Comparison of ENCODE assay signal across 18 cellular contexts in the genomic region with DNA sequence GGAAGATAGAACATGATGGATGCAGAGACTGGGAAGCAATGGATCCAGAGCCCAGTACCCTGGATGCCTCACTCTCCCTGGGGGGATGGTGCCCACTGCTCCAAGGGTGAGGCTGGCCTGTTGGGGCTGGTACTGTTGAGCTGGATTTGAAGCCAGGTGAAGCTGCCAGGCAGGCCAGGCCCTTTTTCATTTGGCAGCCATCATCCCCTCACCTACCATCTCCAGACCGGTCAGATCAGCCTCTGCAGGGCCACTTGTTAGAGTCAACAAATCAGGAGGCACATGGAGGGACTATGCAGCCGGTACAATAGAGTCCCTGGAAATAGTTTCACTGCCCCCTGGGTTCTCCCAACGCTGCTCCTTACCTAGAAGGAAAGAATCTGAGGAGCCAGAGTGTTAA. TPM values are rescaled to one million over a fixed set of nuclear protein-coding genes. Genes with fewer than 3 reads are reported as not detected.
DNase-seq lines count a peak whose midpoint lies in the region; ATAC-seq and TF ChIP-seq lines count a peak whose summit lies in the region.
"Had no signal": no experiment of that assay in that cellular context is flagged by ENCODE, and none has a peak within 500 bp of the region (broad histone marks: within the 10 kb centered on the region; RNA-seq: fewer than 3 reads in every experiment).

No MANE protein-coding gene starts in this region.

- H3K36me3 ChIP-seq in BLaER1 = peaks cover 30% of the 10 kb centered on the region
- H3K36me3 ChIP-seq in CD8-positive, alpha-beta T cell (ENCODE audit: insufficient read depth, low read length) = no peaks in the 10 kb centered on the region
- H3K36me3 ChIP-seq in naive thymus-derived CD4-positive, alpha-beta T cell (ENCODE audit: control insufficient read depth in 2 of 3, insufficient read depth in 3 of 3, low read length in 3 of 3) = peaks cover 0 to 7% (median 0%) of the 10 kb centered on the region in 3 experiments

- ATAC-seq in CD8-positive, alpha-beta T cell = no peak
- no peak for ATAC-seq in activated T-helper 17 cell treated with anti-CD3 and anti-CD28 coated beads, Interleukin-2, amount 50 U/mL, for 72 hours (replicated peaks)
- no peak for ATAC-seq in naive thymus-derived CD4-positive, alpha-beta T cell
- no peak for ATAC-seq in GM21825 (IDR thresholded peaks at IDR 0.05; ENCODE audit: unreplicated experiment)
- ATAC-seq in GM21786 (IDR thresholded peaks at IDR 0.05; ENCODE audit: unreplicated experiment) = no peak
- ATAC-seq: left colon, PC-3, WTC11 had no signal

- H3K27me3 Mint-ChIP-seq in CD8-positive, alpha-beta T cell (ENCODE audit: low read depth) = no peaks in the 10 kb centered on the region
- H3K27me3 Mint-ChIP-seq in activated T-helper 17 cell treated with anti-CD3 and anti-CD28 coated beads, Interleukin-2, amount 50 U/mL, for 72 hours = no peaks in the 10 kb centered on the region
- no peaks in the 10 kb centered on the region for H3K27me3 Mint-ChIP-seq in naive thymus-derived CD4-positive, alpha-beta T cell

- H3K36me3 Mint-ChIP-seq in CD8-positive, alpha-beta T cell = peaks cover 29% of the 10 kb centered on the region
- peaks cover 95% of the 10 kb centered on the region for H3K36me3 Mint-ChIP-seq in activated T-helper 17 cell treated with anti-CD3 and anti-CD28 coated beads, Interleukin-2, amount 50 U/mL, for 72 hours (ENCODE audit: low read depth)
- H3K36me3 Mint-ChIP-seq in naive thymus-derived CD4-positive, alpha-beta T cell = peaks cover 0 to 59% (median 4%) of the 10 kb centered on the region in 5 donors

- H3K4me3 Mint-ChIP-seq in CD8-positive, alpha-beta T cell = peak overlapping the region; percentile 1
- peak overlapping the region; percentile 79 for H3K4me3 Mint-ChIP-seq in activated T-helper 17 cell treated with anti-CD3 and anti-CD28 coated beads, Interleukin-2, amount 50 U/mL, for 72 hours
- peak overlapping the region in 6 of 10 donors; percentile 21 to 85 (median 76) for H3K4me3 Mint-ChIP-seq in naive thymus-derived CD4-positive, alpha-beta T cell
- H3K4me3 Mint-ChIP-seq: HFFc6, WTC11 had no signal

- POLR2A ChIA-PET in CD8-positive, alpha-beta T cell (lab: Charles Lee) = no interaction called here
- POLR2A ChIA-PET in naive thymus-derived CD4-positive, alpha-beta T cell (lab: Charles Lee) = interaction anchor here (1.7 kb wide), 1 partner anchor 273 kb away, joined by 3 read pairs; a partner anchor contains a TSS

- intact Hi-C loops in CD8-positive, alpha-beta T cell (cut with DNase I, micrococcal nuclease) = no loop called here
- intact Hi-C loops in naive thymus-derived CD4-positive, alpha-beta T cell (cut with micrococcal nuclease) = no loop called here

- H3K27me3 ChIP-seq in BLaER1 = no peaks in the 10 kb centered on the region
- H3K27me3 ChIP-seq in CD8-positive, alpha-beta T cell (ENCODE audit: insufficient read depth, low read length) = no peaks in the 10 kb centered on the region
- H3K27me3 ChIP-seq in naive thymus-derived CD4-positive, alpha-beta T cell (ENCODE audit: control insufficient read depth in 2 of 2, insufficient read depth in 2 of 2, low read length in 2 of 2) = no peaks in the 10 kb centered on the region

- peak overlapping the region; percentile 31; the same call in 1 of the 2 replicates for H3K27ac ChIP-seq in BLaER1
- H3K27ac ChIP-seq in CD8-positive, alpha-beta T cell (ENCODE audit: low read depth, low read length) = no peak overlapping the region
- peak overlapping the region; percentile 64 for H3K27ac ChIP-seq in naive thymus-derived CD4-positive, alpha-beta T cell (ENCODE audit: low read depth, low read length)
- H3K27ac ChIP-seq: parathyroid adenoma, SK-N-MC had no signal

- H3K4me1 Mint-ChIP-seq in CD8-positive, alpha-beta T cell (ENCODE audit: low read depth) = peaks cover 94% of the 10 kb centered on the region
- peaks cover 57% of the 10 kb centered on the region for H3K4me1 Mint-ChIP-seq in activated T-helper 17 cell treated with anti-CD3 and anti-CD28 coated beads, Interleukin-2, amount 50 U/mL, for 72 hours
- peaks cover 71 to 97% (median 90%) of the 10 kb centered on the region in 7 donors for H3K4me1 Mint-ChIP-seq in naive thymus-derived CD4-positive, alpha-beta T cell

- TF ChIP-seq CTCF in CD8-positive, alpha-beta T cell (IDR thresholded peaks at IDR 0.05) = no peak

- H3K9ac ChIP-seq in BLaER1 = no peak overlapping the region
- H3K9ac ChIP-seq: parathyroid adenoma had no signal

- H3K9me3 ChIP-seq in BLaER1 = no peaks in the 10 kb centered on the region
- H3K9me3 ChIP-seq in CD8-positive, alpha-beta T cell (ENCODE audit: low read length) = no peaks in the 10 kb centered on the region
- H3K9me3 ChIP-seq in naive thymus-derived CD4-positive, alpha-beta T cell (ENCODE audit: control insufficient read depth in 2 of 3, low read length in 3 of 3) = no peaks in the 10 kb centered on the region

- peaks cover 71% of the 10 kb centered on the region for H4K20me1 ChIP-seq in BLaER1

- no peak overlapping the region for H3K4me2 ChIP-seq in BLaER1

- H3K4me3 ChIP-seq in BLaER1 = no peak overlapping the region
- no peak overlapping the region for H3K4me3 ChIP-seq in CD8-positive, alpha-beta T cell (ENCODE audit: low read depth, low read length)
- H3K4me3 ChIP-seq in naive thymus-derived CD4-positive, alpha-beta T cell (ENCODE audit: low read length) = no peak overlapping the region
- H3K4me3 ChIP-seq: SK-N-MC had no signal

- CTCF ChIA-PET in CD8-positive, alpha-beta T cell (lab: Charles Lee) = interaction anchor here (1.0 to 26.5 kb wide), 3 partner anchors 29 to 49 kb away, joined by 3 to 968 read pairs (median 4); a partner anchor contains a TSS
- CTCF ChIA-PET in naive thymus-derived CD4-positive, alpha-beta T cell (lab: Charles Lee) = interaction anchor here (0.6 to 1.9 kb wide), 4 partner anchors 9 to 878 kb away, joined by 3 to 6 read pairs (median 3); no protein-coding TSS in a partner anchor

- no peaks in the 10 kb centered on the region for H3K9me3 Mint-ChIP-seq in CD8-positive, alpha-beta T cell
- no peaks in the 10 kb centered on the region for H3K9me3 Mint-ChIP-seq in activated T-helper 17 cell treated with anti-CD3 and anti-CD28 coated beads, Interleukin-2, amount 50 U/mL, for 72 hours
- H3K9me3 Mint-ChIP-seq in naive thymus-derived CD4-positive, alpha-beta T cell = peaks cover 0 to 4% (median 0%) of the 10 kb centered on the region in 11 donors
- H3K9me3 Mint-ChIP-seq: HFFc6, WTC11 had no signal

- peaks cover 82% of the 10 kb centered on the region for H3K4me1 ChIP-seq in BLaER1
- peaks cover 82% of the 10 kb centered on the region for H3K4me1 ChIP-seq in CD8-positive, alpha-beta T cell (ENCODE audit: insufficient read depth, low read length)
- H3K4me1 ChIP-seq in naive thymus-derived CD4-positive, alpha-beta T cell (ENCODE audit: control insufficient read depth in 2 of 2, insufficient read depth in 2 of 2, low read length in 2 of 2) = peaks cover 68 to 71% of the 10 kb centered on the region in 2 donors

- no peak for DNase-seq in CD8-positive, alpha-beta T cell
- no peak for DNase-seq in naive thymus-derived CD4-positive, alpha-beta T cell
- DNase-seq in HPDE6-E6E7 (ENCODE audit: extremely low spot score) (no peak), amniotic stem cell (lab: John Stamatoyannopoulos, UW) (no peak)
- DNase-seq: DMS153; HFFc6; left colon; NCI-H2029; NCI-H524; PC-3; stimulated activated CD4-positive, alpha-beta T cell treated with anti-CD3 and anti-CD28 coated beads, Interleukin-12 subunit alpha, Interleukin-12 subunit beta, amount 100 ng/mL, for 4 hours had no signal

- H3K27ac Mint-ChIP-seq in CD8-positive, alpha-beta T cell = peak overlapping the region; percentile 84
- peak overlapping the region; percentile 87 for H3K27ac Mint-ChIP-seq in activated T-helper 17 cell treated with anti-CD3 and anti-CD28 coated beads, Interleukin-2, amount 50 U/mL, for 72 hours
- peak overlapping the region; percentile 63 to 91 (median 87) for H3K27ac Mint-ChIP-seq in naive thymus-derived CD4-positive, alpha-beta T cell
- H3K27ac Mint-ChIP-seq: WTC11 had no signal

RNA-seq across cellular contexts. Expression of a gene that starts 5.9 kb away (rescaled TPM):
- total RNA-seq in CD8-positive, alpha-beta T cell = 10 to 100 TPM; 18.3 to 18.5 TPM
- total RNA-seq in activated T-helper 17 cell treated with anti-CD3 and anti-CD28 coated beads, Interleukin-2, amount 50 U/mL, for 72 hours = 100 to 1,000 TPM in 1 of 2 donors, 10 to 100 TPM in 1; 99.8 to 131 TPM
- 100 to 1,000 TPM in 1 of 5 experiments, 10 to 100 TPM in 4; 26.7 to 196 (median 37.7) TPM for total RNA-seq in naive thymus-derived CD4-positive, alpha-beta T cell
- 10 to 100 TPM; 53.4 to 54.1 TPM for polyA plus RNA-seq in naive thymus-derived CD4-positive, alpha-beta T cell

RNA-seq across cellular contexts. Expression of a gene that starts 11.3 kb away (rescaled TPM):
- total RNA-seq in CD8-positive, alpha-beta T cell = 1 to 10 TPM; 4.7 to 5.6 TPM
- total RNA-seq in activated T-helper 17 cell treated with anti-CD3 and anti-CD28 coated beads, Interleukin-2, amount 50 U/mL, for 72 hours = 100 to 1,000 TPM; 204 to 327 TPM
- 100 to 1,000 TPM in 1 of 5 experiments, 10 to 100 TPM in 4; 10.9 to 486 (median 28.5) TPM for total RNA-seq in naive thymus-derived CD4-positive, alpha-beta T cell
- polyA plus RNA-seq in naive thymus-derived CD4-positive, alpha-beta T cell = 100 to 1,000 TPM; 134 to 150 TPM

RNA-seq across cellular contexts. Expression of a gene that starts 51.8 kb away (rescaled TPM):
- total RNA-seq in CD8-positive, alpha-beta T cell = 1 to 10 TPM; 2.8 to 3.0 TPM
- total RNA-seq in activated T-helper 17 cell treated with anti-CD3 and anti-CD28 coated beads, Interleukin-2, amount 50 U/mL, for 72 hours = 1 to 10 TPM; 3.8 to 7.8 TPM
- total RNA-seq in naive thymus-derived CD4-positive, alpha-beta T cell = 1 to 10 TPM; 1.5 to 2.9 (median 1.9) TPM
- polyA plus RNA-seq in naive thymus-derived CD4-positive, alpha-beta T cell = under 1 TPM; 0.19 to 0.26 TPM

RNA-seq across cellular contexts. Expression of a gene that starts 53.6 kb away (rescaled TPM):
- total RNA-seq in CD8-positive, alpha-beta T cell = 10 to 100 TPM; 11.1 to 12.5 TPM
- total RNA-seq in activated T-helper 17 cell treated with anti-CD3 and anti-CD28 coated beads, Interleukin-2, amount 50 U/mL, for 72 hours = 10 to 100 TPM; 47.5 to 99.2 TPM
- total RNA-seq in naive thymus-derived CD4-positive, alpha-beta T cell = 10 to 100 TPM; 32.1 to 71.1 (median 66.1) TPM
- polyA plus RNA-seq in naive thymus-derived CD4-positive, alpha-beta T cell = 10 to 100 TPM; 35.2 to 35.3 TPM

RNA-seq across cellular contexts. Expression of a gene that starts 55.3 kb away (rescaled TPM):
- 1 to 10 TPM; 5.4 to 5.5 TPM for total RNA-seq in CD8-positive, alpha-beta T cell
- 10 to 100 TPM; 17.3 to 50.8 TPM for total RNA-seq in activated T-helper 17 cell treated with anti-CD3 and anti-CD28 coated beads, Interleukin-2, amount 50 U/mL, for 72 hours
- total RNA-seq in naive thymus-derived CD4-positive, alpha-beta T cell = 10 to 100 TPM; 11.1 to 67.5 (median 16.4) TPM
- polyA plus RNA-seq in naive thymus-derived CD4-positive, alpha-beta T cell = 10 to 100 TPM; 12.8 to 17.4 TPM

Comparison
In these comparisons a context has a peak if more than half of its experiments do, and no peak if none do; other contexts are left out.
1. H3K4me3 Mint-ChIP-seq: peak in every context shown above with its lines; median percentile 79 in activated T-helper 17 cell treated with anti-CD3 and anti-CD28 coated beads, Interleukin-2, amount 50 U/mL, for 72 hours; 76 in naive thymus-derived CD4-positive, alpha-beta T cell; 1 in CD8-positive, alpha-beta T cell.